9 cellular contexts compared by ENCODE assay signal in the genomic region with DNA sequence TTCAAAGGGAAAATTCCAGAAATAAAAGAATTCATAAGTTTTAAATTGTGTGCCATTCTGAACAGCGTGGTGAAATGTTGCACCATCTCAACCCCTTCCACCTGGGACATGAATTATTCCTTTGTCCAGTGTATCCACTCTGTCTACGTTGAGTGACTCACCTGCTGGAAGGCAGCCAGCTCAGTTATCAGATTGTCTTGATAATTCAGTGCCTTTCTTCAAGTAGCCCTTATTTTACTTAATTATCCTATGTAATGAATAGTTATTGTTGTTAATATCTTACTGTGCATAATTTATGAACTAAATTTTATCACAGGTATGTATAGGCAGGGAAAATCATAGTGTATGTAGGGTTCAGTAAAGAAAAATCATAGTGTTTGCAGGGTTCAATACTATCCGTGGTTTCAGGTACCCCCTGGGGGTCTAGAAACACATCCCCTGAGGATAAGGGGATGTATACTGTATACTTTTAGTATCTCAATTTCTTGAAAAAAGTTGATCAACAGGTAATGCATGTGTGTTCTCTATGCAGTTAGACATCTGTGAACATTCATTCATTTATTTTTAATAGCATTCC. TPM values are rescaled to one million over a fixed set of nuclear protein-coding genes. Genes with fewer than 3 reads are reported as not detected.
A peak's percentile ranks its signal among the peaks of the same experiment; 100 is the strongest.
DNase-seq lines count a peak whose midpoint lies in the region; ATAC-seq, FAIRE-seq and TF ChIP-seq lines count a peak whose summit lies in the region.
"Had no signal": no experiment of that assay in that cellular context is flagged by ENCODE, and none has a peak within 500 bp of the region (broad histone marks: within the 10 kb centered on the region; RNA-seq: fewer than 3 reads in every experiment).

No MANE protein-coding gene starts in this region.

- no peak overlapping the region for H3K27ac Mint-ChIP-seq in activated naive CD4-positive, alpha-beta T cell treated with anti-CD3 and anti-CD28 coated beads, Interleukin-2, amount 10 ng/mL, durations not matched to agents 7 days and 5 days

- no peaks in the 10 kb centered on the region for H3K4me1 ChIP-seq in endothelial cell of umbilical vein (ENCODE audit: control insufficient read depth, extremely low read depth, insufficient read depth, low read length)
- no peaks in the 10 kb centered on the region for H3K4me1 ChIP-seq in right cardiac atrium (ENCODE audit: control insufficient read depth, insufficient read depth, low read length)
- H3K4me1 ChIP-seq: heart left ventricle had no signal

- 62% methylated on average over 3 of the region's 3 CpGs for WGBS in right cardiac atrium

- POLR2A ChIA-PET in endothelial cell of umbilical vein (lab: Charles Lee), result no interaction called here

- intact Hi-C loops in endothelial cell of umbilical vein (cut with micrococcal nuclease) (no loop called here), right cardiac atrium (cut with DNase I) (no loop called here)

- CTCF ChIA-PET in endothelial cell of umbilical vein (lab: Charles Lee), result interaction anchor here (0.9 to 1.4 kb wide), 2 partner anchors 9 to 25 kb away, joined by 3 to 4 read pairs; no protein-coding TSS in a partner anchor
- CTCF ChIA-PET in activated naive CD4-positive, alpha-beta T cell treated with anti-CD3 and anti-CD28 coated beads, Interleukin-2, amount 10 ng/mL, durations not matched to agents 7 days and 5 days (lab: Charles Lee), result no interaction called here

- no peaks in the 10 kb centered on the region for H3K27me3 ChIP-seq in endothelial cell of umbilical vein (ENCODE audit: control insufficient read depth in 2 of 2, insufficient read depth in 2 of 2, low read length in 2 of 2)
- no peaks in the 10 kb centered on the region for H3K27me3 ChIP-seq in right cardiac atrium (ENCODE audit: control insufficient read depth, insufficient read depth)
- H3K27me3 ChIP-seq: heart left ventricle had no signal

- H2AFZ ChIP-seq in endothelial cell of umbilical vein (ENCODE audit: low read depth, low read length), result no peak overlapping the region

- dilution Hi-C loops in endothelial cell of umbilical vein (cut with MboI; ENCODE audit: extremely low pct_ligation_motif_present, low sequenced_read_pairs), result no loop called here

- no peaks in the 10 kb centered on the region for H3K9me3 ChIP-seq in endothelial cell of umbilical vein (replicated peaks; ENCODE audit: control insufficient read depth, insufficient read depth, low read length)
- no peaks in the 10 kb centered on the region for H3K9me3 ChIP-seq in right cardiac atrium (ENCODE audit: control insufficient read depth, low read length)
- H3K9me3 ChIP-seq: heart left ventricle had no signal

- H3K27ac ChIP-seq in endothelial cell of umbilical vein (ENCODE audit: insufficient read depth, low read depth, low read length) (no peak overlapping the region), right cardiac atrium (ENCODE audit: low read length) (no peak overlapping the region)
- H3K27ac ChIP-seq: heart left ventricle had no signal

- no peaks in the 10 kb centered on the region for H3K36me3 Mint-ChIP-seq in activated naive CD4-positive, alpha-beta T cell treated with anti-CD3 and anti-CD28 coated beads, Interleukin-2, amount 10 ng/mL, durations not matched to agents 7 days and 5 days

- H3K79me2 ChIP-seq in endothelial cell of umbilical vein (ENCODE audit: control insufficient read depth, insufficient read depth, low read length), result no peaks in the 10 kb centered on the region

- no peak for FAIRE-seq in endothelial cell of umbilical vein (lab: Jason Lieb, UNC)

- H3K4me1 Mint-ChIP-seq in activated naive CD4-positive, alpha-beta T cell treated with anti-CD3 and anti-CD28 coated beads, Interleukin-2, amount 10 ng/mL, durations not matched to agents 7 days and 5 days, result no peaks in the 10 kb centered on the region

- H3K9me3 Mint-ChIP-seq in activated naive CD4-positive, alpha-beta T cell treated with anti-CD3 and anti-CD28 coated beads, Interleukin-2, amount 10 ng/mL, durations not matched to agents 7 days and 5 days, result no peaks in the 10 kb centered on the region

- peaks cover 12% of the 10 kb centered on the region for H3K27me3 Mint-ChIP-seq in activated naive CD4-positive, alpha-beta T cell treated with anti-CD3 and anti-CD28 coated beads, Interleukin-2, amount 10 ng/mL, durations not matched to agents 7 days and 5 days

- H3K9ac ChIP-seq in endothelial cell of umbilical vein (replicated peaks; ENCODE audit: extremely low read depth, insufficient read depth, low read length), result no peak overlapping the region

- no peak overlapping the region for H3K4me3 ChIP-seq in endothelial cell of umbilical vein (replicated peaks in 1 of 3; ENCODE audit: insufficient read depth in 1 of 3, low read depth in 1 of 3, low read length in 3 of 3)
- H3K4me3 ChIP-seq in right cardiac atrium (ENCODE audit: low read length), result no peak overlapping the region
- H3K4me3 ChIP-seq: heart left ventricle had no signal

- peak; percentile 42 for ATAC-seq in GM21515 (IDR thresholded peaks at IDR 0.05; ENCODE audit: unreplicated experiment)
- ATAC-seq in right cardiac atrium, result no peak
- ATAC-seq: heart left ventricle had no signal

- no peaks in the 10 kb centered on the region for H3K36me3 ChIP-seq in endothelial cell of umbilical vein (ENCODE audit: control insufficient read depth in 2 of 2, extremely low read depth in 1 of 2, insufficient read depth in 2 of 2, low read length in 2 of 2)
- H3K36me3 ChIP-seq: heart left ventricle had no signal

- no peaks in the 10 kb centered on the region for H4K20me1 ChIP-seq in endothelial cell of umbilical vein (replicated peaks; ENCODE audit: control insufficient read depth, extremely low read depth, insufficient read depth, low read length)

- BruUV-seq in endothelial cell of umbilical vein (replicated peaks; lab: Mats Ljungman, UMichigan), result no TSS peak

- no peak for TF ChIP-seq POLR2A in endothelial cell of umbilical vein (IDR thresholded peaks at IDR 0.05; ENCODE audit: low read depth, low read length)

- H3K4me2 ChIP-seq in endothelial cell of umbilical vein (ENCODE audit: insufficient read depth, low read length), result no peak overlapping the region

- DNase-seq in DMS153 (lab: John Stamatoyannopoulos, UW) (peak; percentile 78), LoVo (ENCODE audit: low spot score) (peak; percentile 86), endothelial cell of umbilical vein (ENCODE audit: low read depth, low spot score) (peak; percentile 45), right cardiac atrium (no peak)
- no peak for DNase-seq in activated naive CD4-positive, alpha-beta T cell (lab: John Stamatoyannopoulos, UW)
- DNase-seq in activated CD4-positive, alpha-beta T cell treated with anti-CD3 and anti-CD28 coated beads for 4 hours, result no peak
- DNase-seq in activated naive CD4-positive, alpha-beta T cell treated with anti-CD3 and anti-CD28 coated beads, Interleukin-2, amount 10 ng/mL, durations not matched to agents 7 days and 5 days, result no peak

- H3K9me1 ChIP-seq in endothelial cell of umbilical vein (replicated peaks; ENCODE audit: control insufficient read depth, extremely low read depth, insufficient read depth, low read length), result no peaks in the 10 kb centered on the region

- TF ChIP-seq CTCF in endothelial cell of umbilical vein (IDR thresholded peaks at IDR 0.05; ENCODE audit: extremely low read depth in 1 of 2, insufficient read depth in 1 of 2, low read depth in 1 of 2, low read length in 2 of 2), result no peak

- H3K4me3 Mint-ChIP-seq in activated naive CD4-positive, alpha-beta T cell treated with anti-CD3 and anti-CD28 coated beads, Interleukin-2, amount 10 ng/mL, durations not matched to agents 7 days and 5 days, result no peak overlapping the region

TF ChIP-seq in endothelial cell of umbilical vein, 7 proteins besides CTCF, POLR2A, EP300 and RAD21:
- TF ChIP-seq FOS (IDR thresholded peaks at IDR 0.05; ENCODE audit: borderline replicate concordance, insufficient read depth, low read length) (peak; percentile 28), GATA2 (IDR thresholded peaks at IDR 0.05; ENCODE audit: insufficient read depth, insufficient read length, low read depth, low read length) (peak; percentile 26), POLR2AphosphoS5 (IDR thresholded peaks at IDR 0.05; ENCODE audit: insufficient read depth, low read depth, low read length) (no peak)
- TF ChIP-seq, protein P1, sequence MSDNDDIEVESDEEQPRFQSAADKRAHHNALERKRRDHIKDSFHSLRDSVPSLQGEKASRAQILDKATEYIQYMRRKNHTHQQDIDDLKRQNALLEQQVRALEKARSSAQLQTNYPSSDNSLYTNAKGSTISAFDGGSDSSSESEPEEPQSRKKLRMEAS (IDR thresholded peaks at IDR 0.05; ENCODE audit: insufficient read depth, insufficient read length), result no peak

RNA-seq across cellular contexts. Expression of a gene that starts 7.7 kb away (rescaled TPM):
- 13.5 and 14.5 TPM in 2 replicates for total RNA-seq in endothelial cell of umbilical vein
- 15.0 and 18.3 TPM in 2 replicates for polyA plus RNA-seq in endothelial cell of umbilical vein
- polyA plus RNA-seq in endothelial cell of umbilical vein (2011; cell fraction: cytosol; rRNA removed), result 18.3 and 20.3 TPM in 2 replicates
- polyA plus RNA-seq in endothelial cell of umbilical vein (2011; cell fraction: nucleus; rRNA removed), result 10.9 and 14.2 TPM in 2 replicates
- polyA plus RNA-seq in endothelial cell of umbilical vein (2012), result 13.7 and 16.3 TPM in 2 replicates
- 18.2 and 23.7 TPM in 2 replicates for polyA minus RNA-seq in endothelial cell of umbilical vein
- polyA minus RNA-seq in endothelial cell of umbilical vein (2011; cell fraction: cytosol; rRNA and poly(A)+ RNA removed), result 0.92 TPM
- 5.2 and 7.4 TPM in 2 replicates for polyA minus RNA-seq in endothelial cell of umbilical vein (2011; cell fraction: nucleus; rRNA and poly(A)+ RNA removed)
- total RNA-seq in right cardiac atrium, result 10 to 100 TPM; 11.9 to 17.6 (median 15.9) TPM
- polyA plus RNA-seq in right cardiac atrium, result 15.0 TPM

RNA-seq across cellular contexts. Expression of a gene that starts 20.5 kb away (rescaled TPM):
- total RNA-seq in endothelial cell of umbilical vein, result not detected in 2 replicates
- polyA plus RNA-seq in endothelial cell of umbilical vein, result 0.05 TPM in 1 of 2 replicates, not detected in the other
- polyA plus RNA-seq in endothelial cell of umbilical vein (2011; cell fraction: cytosol; rRNA removed), result 0.04 and 0.08 TPM in 2 replicates
- 0.33 TPM in 1 of 2 replicates, not detected in the other for polyA plus RNA-seq in endothelial cell of umbilical vein (2011; cell fraction: nucleus; rRNA removed)
- polyA plus RNA-seq in endothelial cell of umbilical vein (2012), result not detected in 2 replicates
- not detected in 2 replicates for polyA minus RNA-seq in endothelial cell of umbilical vein
- polyA minus RNA-seq in endothelial cell of umbilical vein (2011; cell fraction: cytosol; rRNA and poly(A)+ RNA removed), result not detected
- polyA minus RNA-seq in endothelial cell of umbilical vein (2011; cell fraction: nucleus; rRNA and poly(A)+ RNA removed), result not detected in 2 replicates
- total RNA-seq in right cardiac atrium, result 10 to 100 TPM; 24.7 to 37.2 (median 31.0) TPM
- polyA plus RNA-seq in right cardiac atrium, result 13.2 TPM

Comparison
In these comparisons a context has a peak if more than half of its experiments do, and no peak if none do; other contexts are left out.
1. DNase-seq: peak in DMS153 (single experiment), LoVo (single experiment) and endothelial cell of umbilical vein (single experiment); none in right cardiac atrium (0 of 3), activated naive CD4-positive, alpha-beta T cell (0 of 4), activated CD4-positive, alpha-beta T cell treated with anti-CD3 and anti-CD28 coated beads for 4 hours (0 of 2) and activated naive CD4-positive, alpha-beta T cell treated with anti-CD3 and anti-CD28 coated beads, Interleukin-2, amount 10 ng/mL, durations not matched to agents 7 days and 5 days (single experiment).
2. RNA of a gene that starts 20.5 kb away (total RNA-seq): 24.7 to 37.2 TPM in right cardiac atrium; not detected in endothelial cell of umbilical vein; every median in the first group is over 10 times any median in the second.